ENCODE assay signal across 11 cellular contexts in genomic region chrX:30654989-30655607, GRCh38. TPM values are rescaled to one million over a fixed set of nuclear protein-coding genes. Genes with fewer than 3 reads are reported as not detected.
DNase-seq lines count a peak whose midpoint lies in the region; ATAC-seq, FAIRE-seq and TF ChIP-seq lines count a peak whose summit lies in the region.
"Had no signal": no experiment of that assay in that cellular context is flagged by ENCODE, and none has a peak within 500 bp of the region (broad histone marks: within the 10 kb centered on the region; RNA-seq: fewer than 3 reads in every experiment).

No MANE protein-coding gene starts in this region.

- no peaks in the 10 kb centered on the region for H3K9me3 ChIP-seq in right lobe of liver
- H3K9me3 ChIP-seq in effector memory CD4-positive, alpha-beta T cell (ENCODE audit: control insufficient read depth, low read length) = no peaks in the 10 kb centered on the region

- H3K4me1 Mint-ChIP-seq in CD14-positive monocyte = peaks cover 43% of the 10 kb centered on the region

- H3K36me3 Mint-ChIP-seq in CD14-positive monocyte = peaks cover 2 to 6% of the 10 kb centered on the region in 2 donors
- H3K36me3 Mint-ChIP-seq in activated naive CD4-positive, alpha-beta T cell treated with anti-CD3 and anti-CD28 coated beads, Interleukin-2, amount 50 U/mL, for 72 hours = peaks cover 6 to 27% of the 10 kb centered on the region in 2 donors
- H3K36me3 Mint-ChIP-seq: stimulated activated memory B cell treated with anti-CD40 and anti-IgM and Interleukin-4, amounts not matched to agents 10 μg/mL and 1 μg/mL and 100 μg/mL, for 72 hours had no signal

- intact Hi-C loops in CD14-positive monocyte (cut with micrococcal nuclease) (loop anchor here (10.0 kb wide), 2 partner anchors 80 to 90 kb away; partner anchors contain the start of gene TASL (in 1 of the 2)), right lobe of liver (cut with DNase I) (no loop called here)

- H3K27me3 ChIP-seq in right lobe of liver = no peaks in the 10 kb centered on the region
- H3K27me3 ChIP-seq in effector memory CD4-positive, alpha-beta T cell (replicated peaks; ENCODE audit: control insufficient read depth, insufficient read depth, low read length, poor library complexity, severe bottlenecking) = no peaks in the 10 kb centered on the region

- no peaks in the 10 kb centered on the region for H3K36me3 ChIP-seq in right lobe of liver
- no peaks in the 10 kb centered on the region for H3K36me3 ChIP-seq in effector memory CD4-positive, alpha-beta T cell (ENCODE audit: control insufficient read depth, insufficient read depth, low read length)

- H3K27ac ChIP-seq in right lobe of liver = peak overlapping the region; percentile 37 to 91 (median 75)
- H3K27ac ChIP-seq in effector memory CD4-positive, alpha-beta T cell (ENCODE audit: insufficient read depth, low read length, poor library complexity, severe bottlenecking) = no peak overlapping the region

- no peak for TF ChIP-seq POLR2A in right lobe of liver (IDR thresholded peaks at IDR 0.05)

- 20% methylated on average over 2 of the region's 2 CpGs for WGBS in right lobe of liver (ENCODE audit: insufficient coverage, low coverage, low lambda C conversion rate, missing lambda C conversion rate)

- peak overlapping the region; percentile 51 to 68 (median 68) for H3K4me3 ChIP-seq in right lobe of liver
- no peak overlapping the region for H3K4me3 ChIP-seq in effector memory CD4-positive, alpha-beta T cell (ENCODE audit: insufficient read depth, low read depth, low read length, poor library complexity, severe bottlenecking)
- H3K4me3 ChIP-seq: lung had no signal

- ATAC-seq in activated naive CD4-positive, alpha-beta T cell treated with anti-CD3 and anti-CD28 coated beads, Interleukin-2, amount 50 U/mL, for 72 hours = no peak
- ATAC-seq in right lobe of liver = no peak
- ATAC-seq: stimulated activated memory B cell treated with anti-CD40 and anti-IgM and Interleukin-4, amounts not matched to agents 10 μg/mL and 1 μg/mL and 100 μg/mL, for 72 hours had no signal

- TF ChIP-seq CTCF in CD14-positive monocyte (IDR thresholded peaks at IDR 0.05) (no peak), right lobe of liver (IDR thresholded peaks at IDR 0.05) (no peak)

- peaks cover 0 to 3% (median 0%) of the 10 kb centered on the region in 4 donors for H3K4me1 ChIP-seq in right lobe of liver
- peaks cover 4% of the 10 kb centered on the region for H3K4me1 ChIP-seq in effector memory CD4-positive, alpha-beta T cell (ENCODE audit: control insufficient read depth, insufficient read depth, low read length, poor library complexity, severe bottlenecking)

- H3K27ac Mint-ChIP-seq in CD14-positive monocyte = peak overlapping the region in 5 of 7 donors; percentile 45 to 82 (median 77)
- H3K27ac Mint-ChIP-seq in activated naive CD4-positive, alpha-beta T cell treated with anti-CD3 and anti-CD28 coated beads, Interleukin-2, amount 50 U/mL, for 72 hours = peak overlapping the region; percentile 83 to 96
- H3K27ac Mint-ChIP-seq: stimulated activated memory B cell treated with anti-CD40 and anti-IgM and Interleukin-4, amounts not matched to agents 10 μg/mL and 1 μg/mL and 100 μg/mL, for 72 hours had no signal

- peak; percentile 72 for FAIRE-seq in GM19239 (lab: Jason Lieb, UNC)

- H3K9me3 Mint-ChIP-seq in CD14-positive monocyte = peaks cover 0 to 15% (median 6%) of the 10 kb centered on the region in 7 donors
- no peaks in the 10 kb centered on the region for H3K9me3 Mint-ChIP-seq in activated naive CD4-positive, alpha-beta T cell treated with anti-CD3 and anti-CD28 coated beads, Interleukin-2, amount 50 U/mL, for 72 hours
- H3K9me3 Mint-ChIP-seq: stimulated activated memory B cell treated with anti-CD40 and anti-IgM and Interleukin-4, amounts not matched to agents 10 μg/mL and 1 μg/mL and 100 μg/mL, for 72 hours had no signal

- H3K4me3 Mint-ChIP-seq in CD14-positive monocyte = peak overlapping the region in 1 of 2 donors; percentile 90

- DNase-seq in CD14-positive monocyte (ENCODE audit: low spot score) (no peak), GM19239 (ENCODE audit: insufficient read length, low spot score) (no peak), right lobe of liver (peak in 1 of 3 donors; percentile 51), NCI-H1105 treated with DMSO at 0.1 percent for 48 hours (lab: John Stamatoyannopoulos, UW) (no peak), GM03348 (ENCODE audit: low spot score) (no peak), SW 1271 (lab: John Stamatoyannopoulos, UW) (no peak)
- DNase-seq in activated naive CD4-positive, alpha-beta T cell treated with anti-CD3 and anti-CD28 coated beads, Interleukin-2, amount 50 U/mL, for 72 hours (ENCODE audit: low spot score in 2 of 2) = no peak
- DNase-seq in effector memory CD4-positive, alpha-beta T cell = no peak
- DNase-seq: activated CD4-positive, alpha-beta T cell treated with anti-CD3 and anti-CD28 coated beads for 4 hours had no signal

- peaks cover 0 to 15% (median 0%) of the 10 kb centered on the region in 3 donors for H3K27me3 Mint-ChIP-seq in CD14-positive monocyte (ENCODE audit: low read depth in 3 of 3)
- H3K27me3 Mint-ChIP-seq: stimulated activated memory B cell treated with anti-CD40 and anti-IgM and Interleukin-4, amounts not matched to agents 10 μg/mL and 1 μg/mL and 100 μg/mL, for 72 hours had no signal

RNA-seq across cellular contexts. Expression of gene GK, which starts 1.9 kb away (rescaled TPM):
- 10 to 100 TPM; 41.0 to 51.9 TPM for polyA plus RNA-seq in CD14-positive monocyte
- 100 to 1,000 TPM in 1 of 2 donors, 10 to 100 TPM in 1; 53.1 to 147 TPM for total RNA-seq in activated naive CD4-positive, alpha-beta T cell treated with anti-CD3 and anti-CD28 coated beads, Interleukin-2, amount 50 U/mL, for 72 hours
- total RNA-seq in right lobe of liver = 100 to 1,000 TPM in 3 of 6 experiments, 10 to 100 TPM in 3; 23.6 to 121 (median 73.2) TPM

Comparison
In these comparisons a context has a peak if more than half of its experiments do, and no peak if none do; other contexts are left out.
1. intact Hi-C loops: an anchor here in CD14-positive monocyte (10.0 kb wide); none called in right lobe of liver.